ENCODE assay signal across 23 cellular contexts in the genomic region with DNA sequence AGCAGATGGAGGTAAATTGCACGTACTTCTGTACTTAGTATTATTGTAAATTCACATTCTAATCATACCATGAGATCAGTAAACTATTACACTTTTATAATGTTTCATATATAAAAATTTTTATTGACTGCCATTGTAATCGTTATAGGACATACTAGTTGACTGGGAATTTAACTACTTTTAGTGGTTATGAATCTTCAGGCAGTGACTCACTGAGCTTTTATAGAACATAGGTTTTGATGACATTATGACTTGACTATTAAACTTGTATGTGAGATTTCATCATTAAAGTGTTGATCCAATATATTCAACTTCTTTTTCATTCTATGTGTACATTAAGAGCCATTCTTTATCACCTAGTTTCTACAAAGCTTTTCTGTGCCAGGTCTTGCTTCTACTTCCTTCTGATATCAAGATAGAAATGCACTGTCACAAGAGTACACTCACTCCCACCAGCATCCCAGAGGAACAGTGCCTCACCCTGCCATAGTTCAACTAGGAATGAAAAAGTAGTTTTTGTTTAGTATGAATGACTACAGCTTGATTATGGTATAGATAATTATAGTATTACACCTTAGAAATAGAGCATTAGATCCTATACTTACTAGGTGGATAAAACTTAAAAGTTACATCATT.
DNase-seq lines count a peak whose midpoint lies in the region; ATAC-seq, FAIRE-seq and TF ChIP-seq lines count a peak whose summit lies in the region.
"Had no signal": no experiment of that assay in that cellular context is flagged by ENCODE, and none has a peak within 500 bp of the region (broad histone marks: within the 10 kb centered on the region; RNA-seq: fewer than 3 reads in every experiment).

No MANE protein-coding gene starts in this region.

- H3K36me3 Mint-ChIP-seq in astrocyte (ENCODE audit: low read depth, unreplicated experiment) (peaks cover 10% of the 10 kb centered on the region), T-helper 17 cell (ENCODE audit: low read depth) (peaks cover 10% of the 10 kb centered on the region)

- H2BK12ac ChIP-seq in mesenchymal stem cell (ENCODE audit: low read length in 2 of 2), result no peak overlapping the region

- DNase-seq in HCEC 1CT (peak; percentile 76), astrocyte (ENCODE audit: low read depth) (no peak), mesenchymal stem cell (no peak), anterior cingulate cortex (lab: John Stamatoyannopoulos, UW) (no peak), cerebellar nuclear complex (lab: John Stamatoyannopoulos, UW) (no peak), T-helper 17 cell (no peak), NCI-H524 (lab: John Stamatoyannopoulos, UW) (no peak)
- DNase-seq: activated B cell treated with CpG ODN at 0.5 μM for 24 hours; activated CD4-positive, alpha-beta T cell treated with anti-CD3 and anti-CD28 coated beads, Interleukin-2, amount 50 U/mL, for 48 hours; activated CD8-positive, alpha-beta memory T cell treated with anti-CD3 and anti-CD28 coated beads, Interleukin-2, amount 50 U/mL, for 48 hours; activated gamma-delta T cell treated with Interleukin-2 at 50 U/mL for 16 hours; C1 segment of cervical spinal cord; effector CD4-positive, alpha-beta T cell; kidney glomerular epithelial cell; NCI-H2107; retina; stimulated activated CD4-positive, alpha-beta T cell treated with anti-CD3 and anti-CD28 coated beads, Interleukin-4, amount 100 ng/mL, for 4 hours; stimulated activated naive CD8-positive, alpha-beta T cell treated with anti-CD3 and anti-CD28 coated beads, Interleukin-15, amount 100 ng/mL, for 72 hours had no signal

- H3K27me3 Mint-ChIP-seq in astrocyte (ENCODE audit: low read depth, unreplicated experiment), result no peaks in the 10 kb centered on the region
- no peaks in the 10 kb centered on the region for H3K27me3 Mint-ChIP-seq in T-helper 17 cell
- H3K27me3 Mint-ChIP-seq: activated B cell treated with CpG ODN at 0.5 μM for 24 hours; stimulated activated naive CD8-positive, alpha-beta T cell treated with anti-CD3 and anti-CD28 coated beads, Interleukin-15, amount 100 ng/mL, for 72 hours had no signal

- H3K4me1 Mint-ChIP-seq in astrocyte (ENCODE audit: low read depth, unreplicated experiment) (peaks cover 2% of the 10 kb centered on the region), T-helper 17 cell (peaks cover 6% of the 10 kb centered on the region)
- H3K4me1 Mint-ChIP-seq: activated B cell treated with CpG ODN at 0.5 μM for 24 hours; stimulated activated naive CD8-positive, alpha-beta T cell treated with anti-CD3 and anti-CD28 coated beads, Interleukin-15, amount 100 ng/mL, for 72 hours had no signal

- H3K4me3 Mint-ChIP-seq in astrocyte (ENCODE audit: unreplicated experiment) (no peak overlapping the region), T-helper 17 cell (no peak overlapping the region)
- H3K4me3 Mint-ChIP-seq: activated B cell treated with CpG ODN at 0.5 μM for 24 hours; stimulated activated naive CD8-positive, alpha-beta T cell treated with anti-CD3 and anti-CD28 coated beads, Interleukin-15, amount 100 ng/mL, for 72 hours had no signal

- H2BK15ac ChIP-seq in mesenchymal stem cell (ENCODE audit: low read depth, poor library complexity, severe bottlenecking), result no peak overlapping the region

- no peak overlapping the region for H4K91ac ChIP-seq in mesenchymal stem cell (ENCODE audit: low read length)

- no peaks in the 10 kb centered on the region for H3K9me3 Mint-ChIP-seq in astrocyte (ENCODE audit: unreplicated experiment)
- H3K9me3 Mint-ChIP-seq: activated B cell treated with CpG ODN at 0.5 μM for 24 hours; stimulated activated naive CD8-positive, alpha-beta T cell treated with anti-CD3 and anti-CD28 coated beads, Interleukin-15, amount 100 ng/mL, for 72 hours had no signal

- H3K36me3 ChIP-seq in ACC112 (ENCODE audit: insufficient read depth, low read length) (peaks cover 35% of the 10 kb centered on the region), astrocyte (ENCODE audit: insufficient read depth, low read length) (peaks cover 59% of the 10 kb centered on the region), mesenchymal stem cell (ENCODE audit: control insufficient read depth in 1 of 2, insufficient read depth in 2 of 2, low read depth in 1 of 2, low read length in 2 of 2) (peaks cover 32 to 95% of the 10 kb centered on the region in 2 experiments)

- no peak overlapping the region for H3K4me3 ChIP-seq in ACC112 (ENCODE audit: low read depth, low read length)
- no peak overlapping the region for H3K4me3 ChIP-seq in astrocyte (ENCODE audit: insufficient read depth, low read depth, low read length)
- H3K4me3 ChIP-seq in mesenchymal stem cell (ENCODE audit: insufficient read depth in 1 of 2, low read depth in 1 of 2, low read length in 2 of 2), result no peak overlapping the region
- H3K4me3 ChIP-seq: SK-N-MC, tibial nerve had no signal

- no peak overlapping the region for H3K4me2 ChIP-seq in astrocyte (ENCODE audit: low read length)
- H3K4me2 ChIP-seq in mesenchymal stem cell (ENCODE audit: low read length, poor library complexity, severe bottlenecking), result no peak overlapping the region

- H3K27me3 ChIP-seq in ACC112 (ENCODE audit: insufficient read depth, low read length) (no peaks in the 10 kb centered on the region), astrocyte (ENCODE audit: insufficient read depth, low read length) (no peaks in the 10 kb centered on the region), mesenchymal stem cell (ENCODE audit: control insufficient read depth in 1 of 2, insufficient read depth in 1 of 2, low read length in 2 of 2) (no peaks in the 10 kb centered on the region)
- H3K27me3 ChIP-seq: tibial nerve had no signal

- WGBS in mesenchymal stem cell, result no CpG with 5 or more reads among the region's 2 CpGs

- FAIRE-seq in astrocyte (lab: Jason Lieb, UNC), result no peak
- FAIRE-seq: A204.1, H1 had no signal

- ATAC-seq in T-helper 17 cell, result no peak
- ATAC-seq: stimulated activated naive CD8-positive, alpha-beta T cell treated with anti-CD3 and anti-CD28 coated beads, Interleukin-15, amount 100 ng/mL, for 72 hours had no signal

- H2AFZ ChIP-seq in ACC112 (ENCODE audit: low read length, unreplicated experiment), result no peak overlapping the region
- H2AFZ ChIP-seq in astrocyte (ENCODE audit: low read depth, low read length), result no peak overlapping the region
- H2AFZ ChIP-seq in mesenchymal stem cell (ENCODE audit: low read depth, low read length), result no peak overlapping the region

- H3K27ac Mint-ChIP-seq in astrocyte (ENCODE audit: unreplicated experiment) (peak overlapping the region; percentile 14), T-helper 17 cell (no peak overlapping the region)
- H3K27ac Mint-ChIP-seq: activated B cell treated with CpG ODN at 0.5 μM for 24 hours had no signal

- H2BK5ac ChIP-seq in mesenchymal stem cell (ENCODE audit: low read depth, low read length, poor library complexity, severe bottlenecking), result no peak overlapping the region

- H3K79me2 ChIP-seq in ACC112 (ENCODE audit: control insufficient read depth, insufficient read depth, low read length, unreplicated experiment), result no peaks in the 10 kb centered on the region
- no peaks in the 10 kb centered on the region for H3K79me2 ChIP-seq in astrocyte (ENCODE audit: insufficient read depth, low read length)

- no peak overlapping the region for H3K14ac ChIP-seq in mesenchymal stem cell (ENCODE audit: low read length in 2 of 2)

- no peak overlapping the region for H3K18ac ChIP-seq in mesenchymal stem cell (ENCODE audit: low read depth in 1 of 2, low read length in 2 of 2)

- H3K4ac ChIP-seq in mesenchymal stem cell (ENCODE audit: low read depth in 1 of 2, low read length in 2 of 2), result no peak overlapping the region

- H3K79me1 ChIP-seq in mesenchymal stem cell (replicated peaks; ENCODE audit: low read length, poor library complexity, severe bottlenecking), result peaks cover 14% of the 10 kb centered on the region

- H3K27ac ChIP-seq in ACC112 (ENCODE audit: low read depth, low read length), result peak overlapping the region; percentile 41
- H3K27ac ChIP-seq in astrocyte (ENCODE audit: low read depth, low read length), result peak overlapping the region; percentile 45
- no peak overlapping the region for H3K27ac ChIP-seq in mesenchymal stem cell (ENCODE audit: low read length, poor library complexity, severe bottlenecking)
- H3K27ac ChIP-seq: SK-N-MC, tibial nerve had no signal

- no peak overlapping the region for H2AK5ac ChIP-seq in mesenchymal stem cell (ENCODE audit: low read length, severe bottlenecking)

- no peak overlapping the region for H3K23ac ChIP-seq in mesenchymal stem cell (ENCODE audit: low read length in 2 of 2)

- H3K9ac ChIP-seq in astrocyte (ENCODE audit: low read length) (no peak overlapping the region), mesenchymal stem cell (ENCODE audit: low read length) (peak overlapping the region; percentile 13)

- peaks cover 3% of the 10 kb centered on the region for H3K4me1 ChIP-seq in ACC112 (ENCODE audit: control insufficient read depth, insufficient read depth, low read length, unreplicated experiment)
- H3K4me1 ChIP-seq in astrocyte (ENCODE audit: insufficient read depth, low read length), result no peaks in the 10 kb centered on the region
- no peaks in the 10 kb centered on the region for H3K4me1 ChIP-seq in mesenchymal stem cell (ENCODE audit: control insufficient read depth, insufficient read depth, low read depth, low read length)
- H3K4me1 ChIP-seq: tibial nerve had no signal

- no peak overlapping the region for H4K8ac ChIP-seq in mesenchymal stem cell (ENCODE audit: low read length)

- H3K9me3 ChIP-seq in astrocyte (ENCODE audit: insufficient read depth, low read depth, low read length) (no peaks in the 10 kb centered on the region), mesenchymal stem cell (ENCODE audit: control insufficient read depth, low read length) (no peaks in the 10 kb centered on the region), T-helper 17 cell (ENCODE audit: control insufficient read depth, low read length, poor library complexity, severe bottlenecking) (no peaks in the 10 kb centered on the region)
- H3K9me3 ChIP-seq: tibial nerve had no signal

- H4K20me1 ChIP-seq in astrocyte (ENCODE audit: insufficient read depth, low read length), result peaks cover 3% of the 10 kb centered on the region

- H2BK120ac ChIP-seq in mesenchymal stem cell (ENCODE audit: low read depth, low read length), result no peak overlapping the region

- no peak for TF ChIP-seq CTCF in astrocyte (IDR thresholded peaks at IDR 0.05; ENCODE audit: insufficient read depth, low read depth, low read length)
